Comparison of ENCODE assay signal across 9 cellular contexts in the genomic region with DNA sequence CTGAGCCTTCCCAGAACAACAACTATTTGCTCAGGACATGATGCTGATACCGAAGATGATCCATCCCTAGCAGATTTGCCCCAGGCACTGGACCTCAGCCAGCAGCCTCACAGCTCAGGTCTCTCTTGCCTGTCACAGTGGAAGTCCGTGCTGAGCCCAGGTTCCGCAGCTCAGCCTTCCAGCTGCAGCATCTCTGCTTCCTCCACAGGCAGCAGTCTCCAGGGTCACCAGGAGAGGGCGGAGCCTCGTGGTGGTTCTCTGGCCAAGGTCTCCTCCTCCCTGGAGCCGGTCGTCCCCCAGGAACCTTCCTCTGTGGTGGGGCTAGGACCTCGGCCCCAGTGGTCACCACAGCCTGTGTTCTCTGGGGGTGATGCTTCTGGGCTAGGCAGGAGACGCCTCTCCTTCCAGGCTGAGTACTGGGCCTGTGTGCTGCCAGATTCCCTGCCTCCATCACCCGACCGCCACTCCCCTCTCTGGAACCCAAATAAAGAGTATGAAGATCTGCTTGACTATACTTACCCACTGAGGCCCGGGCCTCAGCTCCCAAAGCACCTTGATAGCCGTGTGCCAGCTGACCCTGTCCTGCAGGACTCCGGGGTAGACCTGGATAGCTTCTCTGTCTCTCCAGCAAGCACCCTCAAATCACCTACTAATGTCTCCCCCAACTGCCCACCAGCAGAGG. TPM values are rescaled to one million over a fixed set of nuclear protein-coding genes. Genes with fewer than 3 reads are reported as not detected.
DNase-seq lines count a peak whose midpoint lies in the region; ATAC-seq and TF ChIP-seq lines count a peak whose summit lies in the region.
"Had no signal": no experiment of that assay in that cellular context is flagged by ENCODE, and none has a peak within 500 bp of the region (broad histone marks: within the 10 kb centered on the region; RNA-seq: fewer than 3 reads in every experiment).

No MANE protein-coding gene starts in this region.

- H3K4me3 ChIP-seq in fibroblast of lung (replicated peaks in 1 of 4; ENCODE audit: control extremely low read depth in 1 of 4, insufficient read depth in 1 of 4, low read depth in 3 of 4, low read length in 4 of 4) (no peak overlapping the region), esophagus squamous epithelium (no peak overlapping the region)
- H3K4me3 ChIP-seq: ascending aorta had no signal

- peaks cover 36% of the 10 kb centered on the region for H3K4me1 Mint-ChIP-seq in activated T-cell treated with anti-CD3 and anti-CD28 coated beads, Interleukin-2, amount 50 U/mL, for 24 hours (ENCODE audit: low read depth)
- peaks cover 25% of the 10 kb centered on the region for H3K4me1 Mint-ChIP-seq in stimulated activated effector memory CD8-positive, alpha-beta T cell treated with anti-CD3 and anti-CD28 coated beads, Interleukin-12 subunit alpha, Interleukin-12 subunit beta, amount 100 ng/mL, for 72 hours

- H3K27ac ChIP-seq in fibroblast of lung (ENCODE audit: insufficient read depth, low read length) (no peak overlapping the region), esophagus squamous epithelium (peak overlapping the region in 1 of 4 donors; percentile 68)

- TF ChIP-seq POLR2A in esophagus squamous epithelium (IDR thresholded peaks at IDR 0.05) = no peak

- no peaks in the 10 kb centered on the region for H4K20me1 ChIP-seq in fibroblast of lung (ENCODE audit: control insufficient read depth, extremely low read depth, insufficient read depth, low read length)

- peak overlapping the region; percentile 93 for H3K27ac Mint-ChIP-seq in activated T-cell treated with anti-CD3 and anti-CD28 coated beads, Interleukin-2, amount 50 U/mL, for 24 hours
- peak overlapping the region; percentile 94 for H3K27ac Mint-ChIP-seq in stimulated activated effector memory CD8-positive, alpha-beta T cell treated with anti-CD3 and anti-CD28 coated beads, Interleukin-12 subunit alpha, Interleukin-12 subunit beta, amount 100 ng/mL, for 72 hours

- no peak overlapping the region for H2AFZ ChIP-seq in fibroblast of lung (ENCODE audit: low read length)

- H3K27me3 ChIP-seq in fibroblast of lung (ENCODE audit: control insufficient read depth, insufficient read depth, low read length) = no peaks in the 10 kb centered on the region
- H3K27me3 ChIP-seq in esophagus squamous epithelium = no peaks in the 10 kb centered on the region
- H3K27me3 ChIP-seq: ascending aorta had no signal

- intact Hi-C loops in esophagus squamous epithelium (cut with DNase I) = loop anchor here (10.0 kb wide), 1 partner anchor 53 kb away; no protein-coding TSS in a partner anchor

- no peak for DNase-seq in activated T-cell treated with anti-CD3 and anti-CD28 coated beads, Interleukin-2, amount 50 U/mL, for 24 hours
- DNase-seq in activated T-cell treated with anti-CD3 and anti-CD28 coated beads for 4 hours (no peak), T1000 (lab: John Stamatoyannopoulos, UW) (peak; percentile 44), fibroblast of lung (ENCODE audit: low read depth in 2 of 2) (no peak), DMS79 (lab: John Stamatoyannopoulos, UW) (no peak), esophagus squamous epithelium (lab: John Stamatoyannopoulos, UW) (no peak)
- no peak for DNase-seq in stimulated activated effector memory CD8-positive, alpha-beta T cell treated with anti-CD3 and anti-CD28 coated beads, Interleukin-12 subunit alpha, Interleukin-12 subunit beta, amount 100 ng/mL, for 72 hours (ENCODE audit: low spot score in 2 of 2)
- DNase-seq in stimulated activated CD4-positive, alpha-beta T cell treated with anti-CD3 and anti-CD28 coated beads, Interleukin-12 subunit alpha, Interleukin-12 subunit beta, amount 100 ng/mL, for 4 hours = no peak

- peaks cover 5% of the 10 kb centered on the region for H3K79me2 ChIP-seq in fibroblast of lung (ENCODE audit: control insufficient read depth, insufficient read depth, low read length)

- no peaks in the 10 kb centered on the region for H3K27me3 Mint-ChIP-seq in activated T-cell treated with anti-CD3 and anti-CD28 coated beads, Interleukin-2, amount 50 U/mL, for 24 hours

- WGBS in esophagus squamous epithelium, 2 donors = 76 to 77% methylated on average over 3 to 5 of the region's 14 CpGs

- H3K4me2 ChIP-seq in fibroblast of lung (ENCODE audit: extremely low read depth, insufficient read depth, low read length) = no peak overlapping the region

- peaks cover 14% of the 10 kb centered on the region for H3K36me3 ChIP-seq in fibroblast of lung (ENCODE audit: control insufficient read depth, insufficient read depth, low read length)
- peaks cover 0 to 60% (median 14%) of the 10 kb centered on the region in 3 donors for H3K36me3 ChIP-seq in esophagus squamous epithelium

- H3K4me1 ChIP-seq in fibroblast of lung (ENCODE audit: control insufficient read depth, extremely low read depth, insufficient read depth, low read length) (peaks cover 20% of the 10 kb centered on the region), esophagus squamous epithelium (peaks cover 28 to 74% (median 55%) of the 10 kb centered on the region in 3 donors)

- H3K9me3 ChIP-seq in fibroblast of lung (ENCODE audit: control insufficient read depth, insufficient read depth, low read depth, low read length) (no peaks in the 10 kb centered on the region), esophagus squamous epithelium (no peaks in the 10 kb centered on the region)
- H3K9me3 ChIP-seq: ascending aorta had no signal

- no peaks in the 10 kb centered on the region for H3K9me3 Mint-ChIP-seq in activated T-cell treated with anti-CD3 and anti-CD28 coated beads, Interleukin-2, amount 50 U/mL, for 24 hours
- no peaks in the 10 kb centered on the region for H3K9me3 Mint-ChIP-seq in stimulated activated effector memory CD8-positive, alpha-beta T cell treated with anti-CD3 and anti-CD28 coated beads, Interleukin-12 subunit alpha, Interleukin-12 subunit beta, amount 100 ng/mL, for 72 hours

- peak; percentile 13 to 25 for TF ChIP-seq CTCF in fibroblast of lung (conservative IDR thresholded peaks at IDR 0.05 in 1 of 2, IDR thresholded peaks at IDR 0.05 in 1 of 2; ENCODE audit: low read depth in 1 of 2, low read length in 2 of 2)
- peak in 3 of 6 experiments; percentile 5 to 39 (median 10) for TF ChIP-seq CTCF in esophagus squamous epithelium (IDR thresholded peaks at IDR 0.05)

- no peak for ATAC-seq in stimulated activated effector memory CD8-positive, alpha-beta T cell treated with anti-CD3 and anti-CD28 coated beads, Interleukin-12 subunit alpha, Interleukin-12 subunit beta, amount 100 ng/mL, for 72 hours

- no peak overlapping the region for H3K4me3 Mint-ChIP-seq in activated T-cell treated with anti-CD3 and anti-CD28 coated beads, Interleukin-2, amount 50 U/mL, for 24 hours
- H3K4me3 Mint-ChIP-seq in stimulated activated effector memory CD8-positive, alpha-beta T cell treated with anti-CD3 and anti-CD28 coated beads, Interleukin-12 subunit alpha, Interleukin-12 subunit beta, amount 100 ng/mL, for 72 hours = no peak overlapping the region

- no peak overlapping the region for H3K9ac ChIP-seq in fibroblast of lung (ENCODE audit: insufficient read depth, low read length)

- peaks cover 58% of the 10 kb centered on the region for H3K36me3 Mint-ChIP-seq in activated T-cell treated with anti-CD3 and anti-CD28 coated beads, Interleukin-2, amount 50 U/mL, for 24 hours (ENCODE audit: low read depth)
- peaks cover 69% of the 10 kb centered on the region for H3K36me3 Mint-ChIP-seq in stimulated activated effector memory CD8-positive, alpha-beta T cell treated with anti-CD3 and anti-CD28 coated beads, Interleukin-12 subunit alpha, Interleukin-12 subunit beta, amount 100 ng/mL, for 72 hours

RNA-seq across cellular contexts. Expression of gene CEP68, which starts 15.4 kb away (rescaled TPM):
- total RNA-seq in fibroblast of lung (10.5 and 12.7 TPM in 2 replicates), esophagus squamous epithelium (10 to 100 TPM in 2 of 4 donors, 1 to 10 TPM in 2; 3.9 to 17.4 (median 8.6) TPM)
- 5.2 and 8.5 TPM in 2 replicates for polyA plus RNA-seq in fibroblast of lung
- polyA plus RNA-seq in fibroblast of lung (2012) = 4.8 and 8.2 TPM in 2 replicates
- polyA minus RNA-seq in fibroblast of lung (ENCODE audit: low replicate concordance) = 13.8 and 15.5 TPM in 2 replicates

RNA-seq across cellular contexts. Expression of gene RAB1A, which starts 58.3 kb away (rescaled TPM):
- 63.4 and 89.8 TPM in 2 replicates for total RNA-seq in fibroblast of lung
- polyA plus RNA-seq in fibroblast of lung = 206 and 289 TPM in 2 replicates
- polyA plus RNA-seq in fibroblast of lung (2012) = 195 and 238 TPM in 2 replicates
- polyA minus RNA-seq in fibroblast of lung (ENCODE audit: low replicate concordance) = 6.5 and 20.0 TPM in 2 replicates
- 100 to 1,000 TPM in 1 of 4 donors, 10 to 100 TPM in 3; 72.6 to 101 (median 78.3) TPM for total RNA-seq in esophagus squamous epithelium
